Comparison of ENCODE assay signal across 1 cellular context in the genomic region with DNA sequence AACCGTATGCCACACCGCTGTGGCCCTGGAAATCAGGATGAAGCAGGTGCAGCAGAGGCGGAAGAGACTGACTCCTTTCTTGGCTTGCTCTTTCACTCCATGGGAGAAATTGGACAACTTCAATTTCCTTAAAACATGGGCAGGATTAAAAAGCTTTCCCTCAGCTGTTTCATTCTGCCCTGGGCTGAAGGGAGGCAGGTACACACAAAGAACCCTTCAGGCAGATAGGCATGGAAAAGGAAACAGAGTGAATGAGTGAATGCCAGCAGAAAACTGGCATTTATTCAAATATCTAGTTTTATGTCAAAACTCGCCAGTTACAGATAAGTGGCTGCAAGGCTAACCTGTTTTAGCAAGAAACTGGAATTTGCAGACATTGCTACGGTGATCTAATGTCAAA.
TF ChIP-seq lines count a peak whose summit lies in the region.

No MANE protein-coding gene starts in this region.

TF ChIP-seq in endothelial cell of umbilical vein, 7 proteins besides CTCF, POLR2A, EP300 and RAD21:
- TF ChIP-seq, protein P1, sequence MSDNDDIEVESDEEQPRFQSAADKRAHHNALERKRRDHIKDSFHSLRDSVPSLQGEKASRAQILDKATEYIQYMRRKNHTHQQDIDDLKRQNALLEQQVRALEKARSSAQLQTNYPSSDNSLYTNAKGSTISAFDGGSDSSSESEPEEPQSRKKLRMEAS (IDR thresholded peaks at IDR 0.05; ENCODE audit: insufficient read depth, insufficient read length): no peak
- no peak for TF ChIP-seq FOS (IDR thresholded peaks at IDR 0.05; ENCODE audit: borderline replicate concordance, insufficient read depth, low read length)
- TF ChIP-seq GATA2 (IDR thresholded peaks at IDR 0.05; ENCODE audit: insufficient read depth, insufficient read length, low read depth, low read length): no peak
- TF ChIP-seq JUN (IDR thresholded peaks at IDR 0.05; ENCODE audit: borderline replicate concordance, insufficient read depth, insufficient read length, low read depth): no peak
- TF ChIP-seq POLR2AphosphoS5 (IDR thresholded peaks at IDR 0.05; ENCODE audit: insufficient read depth, low read depth, low read length): no peak
- TF ChIP-seq MYC (IDR thresholded peaks at IDR 0.05; ENCODE audit: low read depth, low read length): no peak
- TF ChIP-seq EZH2 (IDR thresholded peaks at IDR 0.05; ENCODE audit: borderline replicate concordance, low read depth, low read length, severe bottlenecking): no peak
